In the genomic region with DNA sequence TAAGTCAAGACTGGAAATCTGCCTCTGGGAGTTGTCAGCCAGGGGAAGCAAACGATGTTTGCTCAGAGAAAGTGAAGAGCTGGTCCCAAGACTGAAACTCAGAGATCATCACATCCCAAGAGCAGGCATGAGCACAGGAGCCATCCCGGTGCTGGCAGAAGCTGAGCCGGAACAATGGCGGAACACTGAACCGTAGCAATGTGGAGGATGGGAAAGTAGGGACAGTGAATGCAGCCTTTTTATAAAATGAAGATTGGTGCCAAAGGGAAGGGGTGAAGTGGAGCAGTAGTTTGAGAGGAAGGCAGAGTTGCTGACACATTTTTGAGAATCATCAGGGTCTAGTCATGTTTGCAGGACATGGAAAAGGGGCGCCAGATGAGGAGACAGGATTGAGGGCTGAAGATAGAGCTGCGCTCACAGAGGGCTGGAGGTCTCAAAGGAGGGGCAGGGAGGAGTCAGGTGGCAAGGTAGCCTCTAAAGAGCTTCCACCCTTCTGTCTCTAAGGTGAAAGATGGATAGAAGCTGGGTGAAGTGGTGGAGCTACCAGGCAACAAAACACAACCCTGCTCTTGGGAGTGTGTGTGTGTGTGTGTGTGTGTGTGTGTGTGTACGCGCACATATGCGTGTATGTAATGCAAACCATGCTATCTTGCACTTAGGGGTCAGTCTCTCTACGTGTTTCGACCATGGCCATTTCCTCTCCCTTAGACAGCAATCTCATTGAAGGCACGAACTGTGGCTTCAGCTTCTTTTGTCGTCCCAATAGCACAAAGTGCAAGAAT, we compare ENCODE assay signal across 26 cellular contexts.
"Had no signal": no experiment of that assay in that cellular context is flagged by ENCODE, and none has a peak within 500 bp of the region (broad histone marks: within the 10 kb centered on the region; RNA-seq: fewer than 3 reads in every experiment).

No MANE protein-coding gene starts in this region.

- DNase-seq: activated CD4-positive, alpha-beta T cell treated with anti-CD3 and anti-CD28 coated beads for 48 hours; activated CD8-positive, alpha-beta T cell treated with anti-CD3 and anti-CD28 coated beads for 36 hours; activated T-cell treated with anti-CD3 and anti-CD28 coated beads, Interleukin-2, amount 50 U/mL, for 4 hours; adrenal gland; aorta; body of pancreas; dorsolateral prefrontal cortex; effector memory CD8-positive, alpha-beta T cell; erythroblast; gastrocnemius medialis; islet precursor cell; left cardiac atrium; midbrain; naive thymus-derived CD4-positive, alpha-beta T cell; right lobe of liver; small intestine; stimulated activated CD4-positive, alpha-beta T cell treated with anti-CD3 and anti-CD28 coated beads, Interleukin-4, amount 100 ng/mL, for 24 hours; stimulated activated naive CD8-positive, alpha-beta T cell treated with anti-CD3 and anti-CD28 coated beads, Interleukin-15, amount 100 ng/mL, for 72 hours; substantia nigra; thyroid gland; upper lobe of left lung had no signal

- H3K4me3 Mint-ChIP-seq: activated CD8-positive, alpha-beta T cell treated with anti-CD3 and anti-CD28 coated beads for 36 hours; activated naive CD4-positive, alpha-beta T cell treated with anti-CD3 and anti-CD28 coated beads, Interleukin-2, amount 50 U/mL, for 24 hours; activated T-cell treated with anti-CD3 and anti-CD28 coated beads, Interleukin-2, amount 50 U/mL, for 4 hours; effector memory CD8-positive, alpha-beta T cell; naive thymus-derived CD4-positive, alpha-beta T cell; neural progenitor cell; stimulated activated effector memory CD8-positive, alpha-beta T cell treated with anti-CD3 and anti-CD28 coated beads, Interleukin-12 subunit alpha, Interleukin-12 subunit beta, amount 100 ng/mL, for 72 hours; stimulated activated naive CD8-positive, alpha-beta T cell treated with anti-CD3 and anti-CD28 coated beads, Interleukin-15, amount 100 ng/mL, for 72 hours had no signal

- H3K36me3 Mint-ChIP-seq: neural progenitor cell; stimulated activated effector memory CD8-positive, alpha-beta T cell treated with anti-CD3 and anti-CD28 coated beads, Interleukin-12 subunit alpha, Interleukin-12 subunit beta, amount 100 ng/mL, for 72 hours had no signal

- H3K27ac Mint-ChIP-seq: activated CD8-positive, alpha-beta T cell treated with anti-CD3 and anti-CD28 coated beads for 36 hours; activated naive CD4-positive, alpha-beta T cell treated with anti-CD3 and anti-CD28 coated beads, Interleukin-2, amount 50 U/mL, for 24 hours; activated T-helper 2 cell treated with anti-CD3 and anti-CD28 coated beads, Interferon-gamma antibody, Interleukin-2, Interleukin-4, amounts not matched to agents 10 μg/mL and 5 μg/mL and 100 μg/mL, durations not matched to agents 14 hours and 24 hours and 36 hours; neural progenitor cell; stimulated activated effector memory CD8-positive, alpha-beta T cell treated with anti-CD3 and anti-CD28 coated beads, Interleukin-12 subunit alpha, Interleukin-12 subunit beta, amount 100 ng/mL, for 72 hours had no signal

- H3K9me3 Mint-ChIP-seq: activated CD8-positive, alpha-beta T cell treated with anti-CD3 and anti-CD28 coated beads for 36 hours; activated naive CD4-positive, alpha-beta T cell treated with anti-CD3 and anti-CD28 coated beads, Interleukin-2, amount 50 U/mL, for 24 hours; activated T-cell treated with anti-CD3 and anti-CD28 coated beads, Interleukin-2, amount 50 U/mL, for 4 hours; effector memory CD8-positive, alpha-beta T cell; stimulated activated effector memory CD8-positive, alpha-beta T cell treated with anti-CD3 and anti-CD28 coated beads, Interleukin-12 subunit alpha, Interleukin-12 subunit beta, amount 100 ng/mL, for 72 hours had no signal

- H3K27me3 Mint-ChIP-seq: activated CD8-positive, alpha-beta T cell treated with anti-CD3 and anti-CD28 coated beads for 36 hours; activated naive CD4-positive, alpha-beta T cell treated with anti-CD3 and anti-CD28 coated beads, Interleukin-2, amount 50 U/mL, for 24 hours; effector memory CD8-positive, alpha-beta T cell; naive thymus-derived CD4-positive, alpha-beta T cell; stimulated activated naive CD8-positive, alpha-beta T cell treated with anti-CD3 and anti-CD28 coated beads, Interleukin-15, amount 100 ng/mL, for 72 hours had no signal

- ATAC-seq: activated CD4-positive, CD25-positive, alpha-beta regulatory T cell treated with anti-CD3 and anti-CD28 coated beads, Interleukin-2, amount 50 U/mL, for 24 hours; activated CD8-positive, alpha-beta T cell treated with anti-CD3 and anti-CD28 coated beads for 36 hours; activated T-cell treated with anti-CD3 and anti-CD28 coated beads, Interleukin-2, amount 50 U/mL, for 4 hours; body of pancreas; effector memory CD8-positive, alpha-beta T cell; gastrocnemius medialis; left cardiac atrium; naive thymus-derived CD4-positive, alpha-beta T cell; right lobe of liver; stimulated activated effector memory CD8-positive, alpha-beta T cell treated with anti-CD3 and anti-CD28 coated beads, Interleukin-12 subunit alpha, Interleukin-12 subunit beta, amount 100 ng/mL, for 72 hours; stimulated activated naive CD8-positive, alpha-beta T cell treated with anti-CD3 and anti-CD28 coated beads, Interleukin-15, amount 100 ng/mL, for 72 hours had no signal
